In genomic region chrX:110276778-110277177, GRCh38 we compare ENCODE assay signal across 11 cellular contexts. TPM values are rescaled to one million over a fixed set of nuclear protein-coding genes. Genes with fewer than 3 reads are reported as not detected.
A peak's percentile ranks its signal among the peaks of the same experiment; 100 is the strongest.
DNase-seq lines count a peak whose midpoint lies in the region; ATAC-seq and TF ChIP-seq lines count a peak whose summit lies in the region.
"Had no signal": no experiment of that assay in that cellular context is flagged by ENCODE, and none has a peak within 500 bp of the region (broad histone marks: within the 10 kb centered on the region; RNA-seq: fewer than 3 reads in every experiment).

No MANE protein-coding gene starts in this region.

- no peak overlapping the region for H4K8ac ChIP-seq in trophoblast cell (ENCODE audit: low read depth, low read length)

- POLR2A ChIA-PET in naive thymus-derived CD4-positive, alpha-beta T cell (lab: Charles Lee): no interaction called here

- H3K79me1 ChIP-seq in trophoblast cell (ENCODE audit: low read length): no peaks in the 10 kb centered on the region

- CTCF ChIA-PET in naive thymus-derived CD4-positive, alpha-beta T cell (lab: Charles Lee): no interaction called here

- H3K4me2 ChIP-seq in trophoblast cell (ENCODE audit: low read length): no peak overlapping the region

- H3K18ac ChIP-seq in trophoblast cell (ENCODE audit: low read length): no peak overlapping the region

- H3K27me3 ChIP-seq in gastroesophageal sphincter (no peaks in the 10 kb centered on the region), trophoblast cell (ENCODE audit: insufficient read depth, low read length) (no peaks in the 10 kb centered on the region), ascending aorta (peaks cover 3% of the 10 kb centered on the region)
- H3K27me3 ChIP-seq in naive thymus-derived CD4-positive, alpha-beta T cell (ENCODE audit: control insufficient read depth in 2 of 2, insufficient read depth in 2 of 2, low read length in 2 of 2): no peaks in the 10 kb centered on the region
- H3K27me3 ChIP-seq: upper lobe of left lung had no signal

- DNase-seq in GM20000 (ENCODE audit: low spot score) (peak; percentile 19), NAMALWA (ENCODE audit: low spot score) (peak; percentile 7), trophoblast cell (no peak), ascending aorta (ENCODE audit: low spot score in 2 of 2) (no peak)
- no peak for DNase-seq in naive thymus-derived CD4-positive, alpha-beta T cell
- DNase-seq: activated effector memory CD4-positive, alpha-beta T cell treated with anti-CD3 and anti-CD28 coated beads, Interleukin-2, amount 50 U/mL, for 16 hours; upper lobe of left lung had no signal

- H2BK5ac ChIP-seq in trophoblast cell (ENCODE audit: low read depth, low read length, poor library complexity): no peak overlapping the region

- no peak overlapping the region for H3K4ac ChIP-seq in trophoblast cell (ENCODE audit: low read depth, low read length)

- no peaks in the 10 kb centered on the region for H3K36me3 ChIP-seq in gastroesophageal sphincter
- no peaks in the 10 kb centered on the region for H3K36me3 ChIP-seq in trophoblast cell (ENCODE audit: control insufficient read depth in 1 of 2, insufficient read depth in 2 of 2, low read length in 2 of 2)
- no peaks in the 10 kb centered on the region for H3K36me3 ChIP-seq in naive thymus-derived CD4-positive, alpha-beta T cell (ENCODE audit: control insufficient read depth in 2 of 3, insufficient read depth in 3 of 3, low read length in 3 of 3)
- no peaks in the 10 kb centered on the region for H3K36me3 ChIP-seq in ascending aorta
- H3K36me3 ChIP-seq: upper lobe of left lung had no signal

- no peak overlapping the region for H2AFZ ChIP-seq in trophoblast cell (ENCODE audit: insufficient read depth, low read length, poor library complexity)

- no peak overlapping the region for H2BK120ac ChIP-seq in trophoblast cell (ENCODE audit: insufficient read depth, low read length, poor library complexity)

- peaks cover 0 to 14% (median 0%) of the 10 kb centered on the region in 11 donors for H3K9me3 Mint-ChIP-seq in naive thymus-derived CD4-positive, alpha-beta T cell

- no peaks in the 10 kb centered on the region for H3K27me3 Mint-ChIP-seq in naive thymus-derived CD4-positive, alpha-beta T cell

- no peak overlapping the region for H4K12ac ChIP-seq in trophoblast cell (ENCODE audit: low read depth, low read length)

- no peak for TF ChIP-seq CTCF in GM20000 (IDR thresholded peaks at IDR 0.05; ENCODE audit: extremely low read depth, missing control alignments)
- no peak for TF ChIP-seq CTCF in gastroesophageal sphincter (IDR thresholded peaks at IDR 0.05)
- no peak for TF ChIP-seq CTCF in ascending aorta (IDR thresholded peaks at IDR 0.05)

- H3K27ac Mint-ChIP-seq in naive thymus-derived CD4-positive, alpha-beta T cell: no peak overlapping the region

- H2BK12ac ChIP-seq in trophoblast cell (ENCODE audit: low read length): no peak overlapping the region

- no peak overlapping the region for H4K91ac ChIP-seq in trophoblast cell (ENCODE audit: low read depth, low read length)

- H3K23ac ChIP-seq in trophoblast cell (ENCODE audit: low read length): no peak overlapping the region

- no peaks in the 10 kb centered on the region for H3K79me2 ChIP-seq in trophoblast cell (ENCODE audit: control insufficient read depth, insufficient read depth, low read length, poor library complexity)

- H3K36me3 Mint-ChIP-seq in naive thymus-derived CD4-positive, alpha-beta T cell: peaks cover 0 to 13% (median 3%) of the 10 kb centered on the region in 5 donors

- WGBS in gastroesophageal sphincter (ENCODE audit: low coverage in 1 of 2), 2 donors: 69 to 81% methylated on average over 2 of the region's 2 CpGs
- WGBS in trophoblast cell (ENCODE audit: extremely low coverage, insufficient coverage, insufficient read length): no CpG with 5 or more reads among the region's 2 CpGs

- H3K4me3 Mint-ChIP-seq in naive thymus-derived CD4-positive, alpha-beta T cell: no peak overlapping the region

- H3K14ac ChIP-seq in trophoblast cell (ENCODE audit: low read length): no peak overlapping the region

- TF ChIP-seq POLR2A in gastroesophageal sphincter (IDR thresholded peaks at IDR 0.05): no peak

- intact Hi-C loops in naive thymus-derived CD4-positive, alpha-beta T cell (cut with micrococcal nuclease): no loop called here
- intact Hi-C loops in ascending aorta (cut with DNase I): no loop called here

- H3K4me1 Mint-ChIP-seq in naive thymus-derived CD4-positive, alpha-beta T cell: peaks cover 3 to 34% (median 16%) of the 10 kb centered on the region in 7 donors

- peak; percentile 93 for ATAC-seq in GM18498 (IDR thresholded peaks at IDR 0.05; ENCODE audit: unreplicated experiment)
- peak; percentile 83 for ATAC-seq in HG03025 (IDR thresholded peaks at IDR 0.05; ENCODE audit: low FRiP score, unreplicated experiment)
- no peak for ATAC-seq in gastroesophageal sphincter
- ATAC-seq in naive thymus-derived CD4-positive, alpha-beta T cell: no peak

- no peak overlapping the region for H3K4me3 ChIP-seq in gastroesophageal sphincter
- H3K4me3 ChIP-seq in trophoblast cell (ENCODE audit: low read depth, low read length): no peak overlapping the region
- H3K4me3 ChIP-seq in naive thymus-derived CD4-positive, alpha-beta T cell (ENCODE audit: low read length): no peak overlapping the region
- no peak overlapping the region for H3K4me3 ChIP-seq in ascending aorta
- H3K4me3 ChIP-seq: upper lobe of left lung had no signal

- TF ChIP-seq EP300 in gastroesophageal sphincter (IDR thresholded peaks at IDR 0.05): no peak

- no peak overlapping the region for H3K9ac ChIP-seq in trophoblast cell (ENCODE audit: low read length)

- H3K27ac ChIP-seq in gastroesophageal sphincter (no peak overlapping the region), trophoblast cell (ENCODE audit: low read depth, low read length) (no peak overlapping the region), ascending aorta (no peak overlapping the region)
- no peak overlapping the region for H3K27ac ChIP-seq in naive thymus-derived CD4-positive, alpha-beta T cell (ENCODE audit: low read depth, low read length)
- H3K27ac ChIP-seq: C4-2B, upper lobe of left lung had no signal

- no peaks in the 10 kb centered on the region for H3K9me3 ChIP-seq in gastroesophageal sphincter
- H3K9me3 ChIP-seq in trophoblast cell (ENCODE audit: insufficient read depth, low read depth, low read length): no peaks in the 10 kb centered on the region
- H3K9me3 ChIP-seq in naive thymus-derived CD4-positive, alpha-beta T cell (ENCODE audit: control insufficient read depth in 2 of 3, low read length in 3 of 3): peaks cover 0 to 5% (median 0%) of the 10 kb centered on the region in 3 experiments
- H3K9me3 ChIP-seq in ascending aorta: peaks cover 0 to 7% of the 10 kb centered on the region in 2 donors
- H3K9me3 ChIP-seq: upper lobe of left lung had no signal

- H2AK5ac ChIP-seq in trophoblast cell (ENCODE audit: low read length): no peak overlapping the region

- H3K4me1 ChIP-seq in gastroesophageal sphincter (no peaks in the 10 kb centered on the region), trophoblast cell (ENCODE audit: control insufficient read depth in 1 of 2, insufficient read depth in 2 of 2, low read length in 2 of 2) (no peaks in the 10 kb centered on the region), ascending aorta (no peaks in the 10 kb centered on the region)
- no peaks in the 10 kb centered on the region for H3K4me1 ChIP-seq in naive thymus-derived CD4-positive, alpha-beta T cell (ENCODE audit: control insufficient read depth in 2 of 2, insufficient read depth in 2 of 2, low read length in 2 of 2)

RNA-seq across cellular contexts. Expression of gene AMMECR1, which starts 41.1 kb away (rescaled TPM):
- total RNA-seq in gastroesophageal sphincter (1 to 10 TPM; 2.6 to 6.8 (median 3.6) TPM), ascending aorta (3.5 TPM)
- 16.9 and 18.4 TPM in 2 replicates for polyA plus RNA-seq in trophoblast cell (2013)
- total RNA-seq in naive thymus-derived CD4-positive, alpha-beta T cell: 10 to 100 TPM; 11.6 to 16.7 (median 15.3) TPM
- 1 to 10 TPM; 4.4 to 9.3 TPM for polyA plus RNA-seq in naive thymus-derived CD4-positive, alpha-beta T cell

Comparison
In these comparisons a context has a peak if more than half of its experiments do, and no peak if none do; other contexts are left out.
1. ATAC-seq: peak in GM18498 (single experiment) and HG03025 (single experiment); none in gastroesophageal sphincter (single experiment) and naive thymus-derived CD4-positive, alpha-beta T cell (single experiment).
2. DNase-seq: peak in GM20000 (single experiment) and NAMALWA (single experiment); none in trophoblast cell (0 of 2), naive thymus-derived CD4-positive, alpha-beta T cell (0 of 9) and ascending aorta (0 of 2).